ENCODE assay signal across 11 cellular contexts in the genomic region with DNA sequence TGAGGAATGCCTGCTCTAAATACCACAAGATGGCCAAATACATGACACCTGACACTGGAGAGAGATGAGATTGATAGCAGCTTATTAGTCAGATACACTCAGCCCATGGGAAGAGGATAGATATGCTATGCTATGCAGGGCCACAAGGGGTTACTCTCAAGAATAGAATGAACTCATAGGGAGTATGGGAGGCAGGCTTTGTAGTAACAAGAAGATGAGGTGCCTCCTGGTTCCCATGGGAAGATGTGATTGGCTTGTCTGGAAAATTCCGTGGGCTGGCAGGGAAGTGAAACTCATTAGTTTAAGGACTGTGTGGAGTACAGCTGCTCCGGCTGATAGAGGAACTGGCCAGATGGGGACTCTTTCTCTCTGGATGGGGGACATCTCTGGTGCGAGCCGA. TPM values are rescaled to one million over a fixed set of nuclear protein-coding genes. Genes with fewer than 3 reads are reported as not detected.
A peak's percentile ranks its signal among the peaks of the same experiment; 100 is the strongest.
DNase-seq lines count a peak whose midpoint lies in the region; ATAC-seq and TF ChIP-seq lines count a peak whose summit lies in the region.
"Had no signal": no experiment of that assay in that cellular context is flagged by ENCODE, and none has a peak within 500 bp of the region (broad histone marks: within the 10 kb centered on the region; RNA-seq: fewer than 3 reads in every experiment).

No MANE protein-coding gene starts in this region.

- no peaks in the 10 kb centered on the region for H3K9me2 ChIP-seq in Karpas-422 (replicated peaks; ENCODE audit: insufficient read depth, low read length)

- no peaks in the 10 kb centered on the region for H3K79me2 ChIP-seq in Karpas-422 (ENCODE audit: low read length)

- H3K4me2 ChIP-seq in Karpas-422 (ENCODE audit: low read depth, low read length, poor library complexity, severe bottlenecking) = no peak overlapping the region

- ATAC-seq in HG03378 (IDR thresholded peaks at IDR 0.05; ENCODE audit: unreplicated experiment) = no peak
- ATAC-seq in left colon = no peak

- DNase-seq in NCI-H82 (lab: John Stamatoyannopoulos, UW) (peak; percentile 88), epithelial cell of proximal tubule (ENCODE audit: low read depth) (no peak), left colon (no peak), Karpas-422 (no peak), thyroid gland (no peak)
- DNase-seq: NCI-H510A treated with DMSO at 0.1 percent for 48 hours, occipital lobe had no signal

- no peaks in the 10 kb centered on the region for H4K20me1 ChIP-seq in Karpas-422 (ENCODE audit: insufficient read depth, low read depth, low read length)

- H3K9me3 ChIP-seq in Karpas-422 (ENCODE audit: low read length) (no peaks in the 10 kb centered on the region), thyroid gland (no peaks in the 10 kb centered on the region)
- H3K9me3 ChIP-seq: heart left ventricle had no signal

- 0 out of 2 replicates have a peak, but pooled peaks cover 3% of the 10 kb centered on the region for H3K4me1 ChIP-seq in Karpas-422 (ENCODE audit: low read length)
- no peaks in the 10 kb centered on the region for H3K4me1 ChIP-seq in thyroid gland

- H3K4me3 ChIP-seq in GM12875 (ENCODE audit: low read depth, low read length) = no peak overlapping the region
- no peak overlapping the region for H3K4me3 ChIP-seq in epithelial cell of proximal tubule (ENCODE audit: low read depth, low read length)
- H3K4me3 ChIP-seq in Karpas-422 (ENCODE audit: low read length) = no peak overlapping the region
- H3K4me3 ChIP-seq in thyroid gland (replicated peaks in 1 of 3) = no peak overlapping the region
- H3K4me3 ChIP-seq: heart left ventricle had no signal

- no peak for TF ChIP-seq POLR2A in thyroid gland (IDR thresholded peaks at IDR 0.05)

- intact Hi-C loops in left colon (cut with DNase I, micrococcal nuclease) (no loop called here), thyroid gland (cut with DNase I) (no loop called here)

- no peak overlapping the region for H2AFZ ChIP-seq in Karpas-422 (ENCODE audit: low read length)

- WGBS in thyroid gland, 2 donors = 70 to 72% methylated on average over 4 of the region's 4 CpGs

- H3K36me3 ChIP-seq in Karpas-422 (ENCODE audit: insufficient read depth, low read length) = no peaks in the 10 kb centered on the region
- peaks cover 0 to 12% of the 10 kb centered on the region in 2 donors for H3K36me3 ChIP-seq in thyroid gland

- H3K9ac ChIP-seq in Karpas-422 (ENCODE audit: low read length) = no peak overlapping the region

- H3K27me3 ChIP-seq in Karpas-422 (ENCODE audit: low read length) (no peaks in the 10 kb centered on the region), thyroid gland (no peaks in the 10 kb centered on the region)
- H3K27me3 ChIP-seq: heart left ventricle had no signal

- TF ChIP-seq CTCF in 22Rv1 (IDR thresholded peaks at IDR 0.05) = 0 out of 2 replicates have a peak, but pooled peaks have one; percentile 9
- peak; percentile 28; the same call in 1 of the 2 replicates for TF ChIP-seq CTCF in GM12875 (IDR thresholded peaks at IDR 0.05; ENCODE audit: borderline replicate concordance, insufficient read depth, low read depth, low read length)
- TF ChIP-seq CTCF in epithelial cell of proximal tubule (conservative IDR thresholded peaks at IDR 0.05; ENCODE audit: low read depth, low read length) = peak; percentile 9
- no peak for TF ChIP-seq CTCF in thyroid gland (IDR thresholded peaks at IDR 0.05)

- H3K27ac ChIP-seq in 22Rv1 (no peak overlapping the region), Karpas-422 (ENCODE audit: low read length) (no peak overlapping the region), thyroid gland (no peak overlapping the region)
- H3K27ac ChIP-seq: heart left ventricle had no signal

RNA-seq across cellular contexts. Expression of a gene that starts 16.5 kb away (rescaled TPM):
- 0.06 and 0.07 TPM in 2 replicates for total RNA-seq in epithelial cell of proximal tubule
- 1 to 10 TPM; 1.8 to 2.6 TPM for total RNA-seq in left colon
- 2.1 and 2.9 TPM in 2 replicates for total RNA-seq in Karpas-422 (2014; rRNA removed; shearing (Covaris generic); ENCODE audit: low replicate concordance)
- 10 to 100 TPM; 20.1 to 56.7 (median 22.7) TPM for total RNA-seq in thyroid gland

RNA-seq across cellular contexts. Expression of a gene that starts 23.3 kb away (rescaled TPM):
- total RNA-seq in epithelial cell of proximal tubule = 75.5 and 80.5 TPM in 2 replicates
- total RNA-seq in left colon = 10 to 100 TPM; 78.2 to 92.4 TPM
- 82.1 and 100 TPM in 2 replicates for total RNA-seq in Karpas-422 (2014; rRNA removed; shearing (Covaris generic); ENCODE audit: low replicate concordance)
- total RNA-seq in thyroid gland = 100 to 1,000 TPM in 2 of 4 donors, 10 to 100 TPM in 2; 51.9 to 135 (median 89.8) TPM

RNA-seq across cellular contexts. Expression of a gene that starts 23.8 kb away (rescaled TPM):
- total RNA-seq in epithelial cell of proximal tubule = 0.22 and 0.35 TPM in 2 replicates
- total RNA-seq in left colon = 1 to 10 TPM; 1.2 to 2.4 TPM
- 0.90 and 1.5 TPM in 2 replicates for total RNA-seq in Karpas-422 (2014; rRNA removed; shearing (Covaris generic); ENCODE audit: low replicate concordance)
- 1 to 10 TPM; 3.5 to 6.5 (median 5.6) TPM for total RNA-seq in thyroid gland
- total RNA-seq: occipital lobe had no signal

Comparison
In these comparisons a context has a peak if more than half of its experiments do, and no peak if none do; other contexts are left out.
1. CTCF ChIP-seq: peak in 22Rv1 (single experiment), GM12875 (single experiment) and epithelial cell of proximal tubule (single experiment); none in thyroid gland (0 of 6).